8 cellular contexts compared by ENCODE assay signal in genomic region chr12:103840881-103841689, GRCh38. TPM values are rescaled to one million over a fixed set of nuclear protein-coding genes. Genes with fewer than 3 reads are reported as not detected.
DNase-seq lines count a peak whose midpoint lies in the region; ATAC-seq and TF ChIP-seq lines count a peak whose summit lies in the region.

Gene NT5DC3 (minus strand): TSS chr12:103841234. CDS start chr12:103841156, 78 bp downstream.

- H3K4me2 ChIP-seq in OCI-LY3 (ENCODE audit: low read length), result peak within 1 kb of the TSS; percentile 98

- H3K36me3 Mint-ChIP-seq in Calu3 (ENCODE audit: insufficient read depth, unreplicated experiment), result peaks cover 33% of the 10 kb centered on the region

- H3K9ac ChIP-seq in OCI-LY3 (ENCODE audit: low read length), result peak within 1 kb of the TSS; percentile 66

- peak within 1 kb of the TSS; percentile 91 for H3K27ac Mint-ChIP-seq in Calu3 (ENCODE audit: unreplicated experiment)

- H3K9me3 ChIP-seq in OCI-LY3 (ENCODE audit: insufficient read depth, low read length) (no peaks in the 10 kb centered on the region), esophagus (ENCODE audit: control insufficient read depth in 2 of 2, insufficient read depth in 1 of 2, low read depth in 1 of 2, low read length in 1 of 2) (no peaks in the 10 kb centered on the region), muscle layer of duodenum (ENCODE audit: control insufficient read depth in 1 of 2, low read length in 2 of 2) (no peaks in the 10 kb centered on the region)

- CTCF ChIA-PET in Calu3 (lab: Charles Lee), result interaction anchor here (0.6 to 1.6 kb wide), 6 partner anchors 18 to 1507 kb away, joined by 3 to 6 read pairs (median 4); no protein-coding TSS in a partner anchor

- H3K4me3 ChIP-seq in OCI-LY3 (ENCODE audit: low read length) (peak within 1 kb of the TSS; percentile 81), esophagus (ENCODE audit: low read depth in 1 of 2, low read length in 2 of 2) (peak within 1 kb of the TSS; percentile 55 to 67), muscle layer of duodenum (ENCODE audit: low read depth in 1 of 2, low read length in 2 of 2) (peak within 1 kb of the TSS; percentile 66 to 90)

- no peaks in the 10 kb centered on the region for H3K27me3 Mint-ChIP-seq in Calu3 (ENCODE audit: unreplicated experiment)

- H3K4me1 ChIP-seq in OCI-LY3 (ENCODE audit: low read length) (peaks cover 7% of the 10 kb centered on the region), esophagus (ENCODE audit: control insufficient read depth in 2 of 2, insufficient read depth in 2 of 2, low read length in 1 of 2) (peaks cover 4% of the 10 kb centered on the region in 2 donors), muscle layer of duodenum (ENCODE audit: control insufficient read depth in 1 of 2, insufficient read depth in 2 of 2, low read length in 2 of 2) (peaks cover 4 to 6% of the 10 kb centered on the region in 2 donors)

- H3K36me3 ChIP-seq in OCI-LY3 (replicated peaks; ENCODE audit: low read depth, low read length) (no peaks in the 10 kb centered on the region), esophagus (ENCODE audit: control insufficient read depth in 2 of 2, insufficient read depth in 2 of 2, low read length in 1 of 2) (no peaks in the 10 kb centered on the region), muscle layer of duodenum (ENCODE audit: control insufficient read depth in 1 of 2, insufficient read depth in 2 of 2, low read length in 2 of 2) (no peaks in the 10 kb centered on the region)

- peaks cover 30% of the 10 kb centered on the region for H3K79me2 ChIP-seq in OCI-LY3 (ENCODE audit: low read length)

- intact Hi-C loops in Calu3 (cut with micrococcal nuclease; ENCODE audit: unreplicated experiment), result loop anchor here (1.0 kb wide), 1 partner anchor 41 kb away; no protein-coding TSS in a partner anchor

- no peak for TF ChIP-seq CTCF in Calu3 (IDR thresholded peaks at IDR 0.05; ENCODE audit: unreplicated experiment)
- no peak for TF ChIP-seq CTCF in OCI-LY3 (IDR thresholded peaks at IDR 0.05; ENCODE audit: low read depth, low read length)

- no peak within 1 kb of the TSS for H3K27ac ChIP-seq in OCI-LY3 (ENCODE audit: low read length)
- H3K27ac ChIP-seq in esophagus (ENCODE audit: low read depth in 2 of 2, low read length in 1 of 2), result peak within 1 kb of the TSS; percentile 62 to 74
- H3K27ac ChIP-seq in muscle layer of duodenum (ENCODE audit: low read length), result peak within 1 kb of the TSS; percentile 39

- H3K27me3 ChIP-seq in OCI-LY3 (ENCODE audit: low read depth, low read length), result no peaks in the 10 kb centered on the region
- no peaks in the 10 kb centered on the region for H3K27me3 ChIP-seq in esophagus (ENCODE audit: control insufficient read depth in 1 of 2, insufficient read depth in 2 of 2, low read length in 2 of 2)
- no peaks in the 10 kb centered on the region for H3K27me3 ChIP-seq in muscle layer of duodenum (ENCODE audit: low read depth, low read length)

- H3K4me3 Mint-ChIP-seq in Calu3 (ENCODE audit: low read depth, unreplicated experiment), result peak within 1 kb of the TSS; percentile 90

- 2% methylated on average over 67 to 86 of the region's 86 CpGs for WGBS in esophagus, 2 donors

- DNase-seq in Calu3 (peak; percentile 92), HT1080 (ENCODE audit: low read depth) (peak; percentile 53)
- DNase-seq in activated T-cell treated with anti-CD3 and anti-CD28 coated beads, Interleukin-2, amount 50 U/mL, for 1 hour, result peak; percentile 86
- DNase-seq in stimulated activated CD8-positive, alpha-beta memory T cell treated with anti-CD3 and anti-CD28 coated beads, Interleukin-7, amount 100 ng/mL, for 24 hours (ENCODE audit: low read depth), result peak; percentile 68

- H2AFZ ChIP-seq in OCI-LY3 (ENCODE audit: low read depth, low read length), result peak within 1 kb of the TSS; percentile 93

- peak; percentile 76 for ATAC-seq in GM21367 (IDR thresholded peaks at IDR 0.05; ENCODE audit: unreplicated experiment)

- peaks cover 43% of the 10 kb centered on the region for H3K4me1 Mint-ChIP-seq in Calu3 (ENCODE audit: low read depth, unreplicated experiment)

- H3K9me3 Mint-ChIP-seq in Calu3 (ENCODE audit: low read depth, unreplicated experiment), result no peaks in the 10 kb centered on the region

- BruUV-seq in Calu3 (replicated peaks; lab: Mats Ljungman, UMichigan), result no TSS peak

- H4K20me1 ChIP-seq in OCI-LY3 (ENCODE audit: insufficient read depth, low read length), result peaks cover 5% of the 10 kb centered on the region; the same call in 1 of the 2 replicates

RNA-seq across cellular contexts. Expression of gene NT5DC3, which starts in this region (rescaled TPM):
- 18.1 and 24.0 TPM in 2 replicates for total RNA-seq in Calu3 (2022)
- 17.1 and 21.6 TPM in 2 replicates for total RNA-seq in HT1080 (2014; rRNA removed; shearing (Covaris generic))
- 13.4 and 15.1 TPM in 2 replicates for polyA plus RNA-seq in HT1080 (2015; cell fraction: cytosol; rRNA removed)
- 36.9 and 37.1 TPM in 2 replicates for polyA plus RNA-seq in HT1080 (2015; cell fraction: nucleus; rRNA removed)
- polyA plus RNA-seq in esophagus, result 1 to 10 TPM; 2.6 to 2.8 TPM
